Comparison of ENCODE assay signal across 1 cellular context in genomic region chr11:415640-416041, GRCh38.
TF ChIP-seq lines count a peak whose summit lies in the region.

No MANE protein-coding gene starts in this region.

TF ChIP-seq in IMR-90, 13 proteins besides CTCF, POLR2A, EP300 and RAD21:
- TF ChIP-seq NFE2L2 (IDR thresholded peaks at IDR 0.05; ENCODE audit: low read depth, low read length) = no peak
- TF ChIP-seq CEBPB (IDR thresholded peaks at IDR 0.05; ENCODE audit: low read depth, low read length) = no peak
- TF ChIP-seq SMC3 (IDR thresholded peaks at IDR 0.05; ENCODE audit: low read depth, low read length) = no peak
- no peak for TF ChIP-seq USF2 (IDR thresholded peaks at IDR 0.05; ENCODE audit: low read depth, low read length)
- TF ChIP-seq MAZ (IDR thresholded peaks at IDR 0.05; ENCODE audit: borderline replicate concordance, low read depth, low read length) = no peak
- TF ChIP-seq MAFK (IDR thresholded peaks at IDR 0.05; ENCODE audit: low read depth, low read length) = no peak
- no peak for TF ChIP-seq RFX5 (IDR thresholded peaks at IDR 0.05; ENCODE audit: low read depth, low read length)
- TF ChIP-seq CHD1 (IDR thresholded peaks at IDR 0.05; ENCODE audit: low read depth, low read length) = no peak
- TF ChIP-seq, protein P1, sequence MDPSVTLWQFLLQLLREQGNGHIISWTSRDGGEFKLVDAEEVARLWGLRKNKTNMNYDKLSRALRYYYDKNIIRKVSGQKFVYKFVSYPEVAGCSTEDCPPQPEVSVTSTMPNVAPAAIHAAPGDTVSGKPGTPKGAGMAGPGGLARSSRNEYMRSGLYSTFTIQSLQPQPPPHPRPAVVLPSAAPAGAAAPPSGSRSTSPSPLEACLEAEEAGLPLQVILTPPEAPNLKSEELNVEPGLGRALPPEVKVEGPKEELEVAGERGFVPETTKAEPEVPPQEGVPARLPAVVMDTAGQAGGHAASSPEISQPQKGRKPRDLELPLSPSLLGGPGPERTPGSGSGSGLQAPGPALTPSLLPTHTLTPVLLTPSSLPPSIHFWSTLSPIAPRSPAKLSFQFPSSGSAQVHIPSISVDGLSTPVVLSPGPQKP (IDR thresholded peaks at IDR 0.05; ENCODE audit: borderline replicate concordance, low read depth, low read length) = no peak
- TF ChIP-seq FOS (IDR thresholded peaks at IDR 0.05; ENCODE audit: low read depth, low read length) = no peak
- TF ChIP-seq RCOR1 (IDR thresholded peaks at IDR 0.05; ENCODE audit: insufficient replicate concordance, low read length) = no peak
- no peak for TF ChIP-seq MXI1 (IDR thresholded peaks at IDR 0.05; ENCODE audit: borderline replicate concordance, low read depth, low read length)
- TF ChIP-seq BHLHE40 (IDR thresholded peaks at IDR 0.05; ENCODE audit: low read depth, low read length) = no peak
